In genomic region chr15:69394556-69395282, GRCh38 we compare ENCODE assay signal across 1 cellular context.
TF ChIP-seq lines count a peak whose summit lies in the region.

No MANE protein-coding gene starts in this region.

TF ChIP-seq in GM12878, 131 proteins besides CTCF, POLR2A, EP300 and RAD21 (continued from another document):
- TF ChIP-seq IRF3 (IDR thresholded peaks at IDR 0.05) (no peak), STAT1 (conservative IDR thresholded peaks at IDR 0.05) (0 out of 2 replicates have a peak, but pooled peaks have one; percentile 43), SMC3 (IDR thresholded peaks at IDR 0.05; ENCODE audit: borderline replicate concordance, low read length) (peak; percentile 88), WRNIP1 (IDR thresholded peaks at IDR 0.05; ENCODE audit: borderline replicate concordance, low read depth, low read length) (no peak), SIX5 (IDR thresholded peaks at IDR 0.05; ENCODE audit: low read depth, low read length, severe bottlenecking) (no peak), MAX (IDR thresholded peaks at IDR 0.05; ENCODE audit: low read depth, low read length) (peak; percentile 28; the same call in 1 of the 2 replicates), RUNX3 (IDR thresholded peaks at IDR 0.05; ENCODE audit: low read length) (peak; percentile 62), ZBED1 (IDR thresholded peaks at IDR 0.05; ENCODE audit: borderline replicate concordance) (no peak), RELA (IDR thresholded peaks at IDR 0.05; ENCODE audit: borderline replicate concordance, partially characterized antibody) (no peak), MEF2B (IDR thresholded peaks at IDR 0.05; ENCODE audit: partially characterized antibody, poor library complexity, severe bottlenecking) (no peak), YY1 (IDR thresholded peaks at IDR 0.05; ENCODE audit: low read depth, low read length) (0 out of 2 replicates have a peak, but pooled peaks have one; percentile 20), GATAD2B (conservative IDR thresholded peaks at IDR 0.05; ENCODE audit: low read depth) (no peak)
- TF ChIP-seq, protein P1, sequence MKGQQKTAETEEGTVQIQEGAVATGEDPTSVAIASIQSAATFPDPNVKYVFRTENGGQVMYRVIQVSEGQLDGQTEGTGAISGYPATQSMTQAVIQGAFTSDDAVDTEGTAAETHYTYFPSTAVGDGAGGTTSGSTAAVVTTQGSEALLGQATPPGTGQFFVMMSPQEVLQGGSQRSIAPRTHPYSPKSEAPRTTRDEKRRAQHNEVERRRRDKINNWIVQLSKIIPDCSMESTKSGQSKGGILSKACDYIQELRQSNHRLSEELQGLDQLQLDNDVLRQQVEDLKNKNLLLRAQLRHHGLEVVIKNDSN (IDR thresholded peaks at IDR 0.05; ENCODE audit: borderline replicate concordance, extremely low read length, insufficient read depth, low read depth, low read length), result peak; percentile 72
TF ChIP-seq in GM12878: peak in this region for 8.
